In the genomic region with DNA sequence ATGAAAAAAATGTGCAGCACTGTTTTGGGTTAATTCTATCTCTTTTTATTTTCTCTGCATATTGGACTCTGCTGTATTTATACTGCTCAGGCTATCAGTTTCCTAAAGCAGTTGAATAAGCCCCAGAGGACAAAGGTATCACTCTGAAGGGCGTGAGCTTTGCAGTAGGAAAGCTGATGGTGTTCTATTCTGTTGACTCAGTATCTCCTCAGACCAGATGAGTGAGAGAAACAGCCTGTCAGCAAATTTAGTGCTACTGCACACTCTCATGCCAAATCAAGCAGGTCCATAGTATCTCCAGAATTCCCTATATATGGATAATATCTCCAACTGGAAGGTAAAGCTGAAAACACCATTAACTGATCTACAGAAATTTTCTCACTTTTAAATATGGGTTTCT, we compare ENCODE assay signal across 24 cellular contexts.
"Had no signal": no experiment of that assay in that cellular context is flagged by ENCODE, and none has a peak within 500 bp of the region (broad histone marks: within the 10 kb centered on the region; RNA-seq: fewer than 3 reads in every experiment).

No MANE protein-coding gene starts in this region.

- H3K27ac ChIP-seq: colonic mucosa, epithelial cell of prostate, gastrocnemius medialis, heart left ventricle, lower lobe of right lung, pancreas, testis, tibial artery had no signal

- H3K4me1 ChIP-seq: colonic mucosa, gastrocnemius medialis, heart left ventricle, lower lobe of right lung, pancreas, testis, tibial artery had no signal

- H3K4me3 Mint-ChIP-seq: dendritic cell treated with granulocyte-macrophage colony-stimulating factor and Interleukin-4, amounts not matched to agents 40 ng/mL and 50 ng/mL, for 4 days; endodermal cell; natural killer cell; stimulated activated memory B cell treated with anti-CD40 and anti-IgM and Interleukin-4, amounts not matched to agents 10 μg/mL and 1 μg/mL and 100 μg/mL, for 72 hours; type B pancreatic cell had no signal

- ATAC-seq: esophagus mucosa; gastrocnemius medialis; heart left ventricle; left ventricle myocardium superior; lower lobe of right lung; natural killer cell; pancreas; sciatic nerve; stimulated activated memory B cell treated with anti-CD40 and anti-IgM and Interleukin-4, amounts not matched to agents 10 μg/mL and 1 μg/mL and 100 μg/mL, for 72 hours; stimulated activated naive CD8-positive, alpha-beta T cell treated with anti-CD3 and anti-CD28 coated beads, Interleukin-15, Interleukin-2, amounts not matched to agents 100 U/mL and 50 U/mL, for 24 hours had no signal

- H3K36me3 ChIP-seq: colonic mucosa, gastrocnemius medialis, heart left ventricle, lower lobe of right lung, pancreas, tibial artery had no signal

- H3K36me3 Mint-ChIP-seq: natural killer cell; stimulated activated memory B cell treated with anti-CD40 and anti-IgM and Interleukin-4, amounts not matched to agents 10 μg/mL and 1 μg/mL and 100 μg/mL, for 72 hours; type B pancreatic cell had no signal

- H3K27ac Mint-ChIP-seq: dendritic cell treated with granulocyte-macrophage colony-stimulating factor and Interleukin-4, amounts not matched to agents 40 ng/mL and 50 ng/mL, for 4 days; endodermal cell; natural killer cell; stimulated activated memory B cell treated with anti-CD40 and anti-IgM and Interleukin-4, amounts not matched to agents 10 μg/mL and 1 μg/mL and 100 μg/mL, for 72 hours; type B pancreatic cell had no signal

- H3K4me1 Mint-ChIP-seq: natural killer cell; stimulated activated memory B cell treated with anti-CD40 and anti-IgM and Interleukin-4, amounts not matched to agents 10 μg/mL and 1 μg/mL and 100 μg/mL, for 72 hours had no signal

- H3K4me3 ChIP-seq: colonic mucosa, gastrocnemius medialis, heart left ventricle, lower lobe of right lung, pancreas, testis, tibial artery had no signal

- H3K9me3 Mint-ChIP-seq: dendritic cell treated with granulocyte-macrophage colony-stimulating factor and Interleukin-4, amounts not matched to agents 40 ng/mL and 50 ng/mL, for 4 days; endodermal cell; stimulated activated memory B cell treated with anti-CD40 and anti-IgM and Interleukin-4, amounts not matched to agents 10 μg/mL and 1 μg/mL and 100 μg/mL, for 72 hours; type B pancreatic cell had no signal

- H3K27me3 ChIP-seq: colonic mucosa, gastrocnemius medialis, pancreas, testis, tibial artery had no signal

- H3K9me3 ChIP-seq: colonic mucosa, gastrocnemius medialis, heart left ventricle, lower lobe of right lung, pancreas, testis, tibial artery had no signal

- FAIRE-seq: islet of Langerhans, pancreas had no signal

- DNase-seq: colonic mucosa; effector CD8-positive, alpha-beta T cell; endodermal cell; foreskin fibroblast; gastrocnemius medialis; heart left ventricle; hippocampal formation; left ventricle myocardium superior; lower lobe of right lung; natural killer cell; occipital lobe; pancreas; stimulated activated CD4-positive, alpha-beta T cell treated with anti-CD3 and anti-CD28 coated beads, Interleukin-4, amount 100 ng/mL, for 4 hours; stimulated activated naive CD8-positive, alpha-beta T cell treated with anti-CD3 and anti-CD28 coated beads, Interleukin-15, Interleukin-2, amounts not matched to agents 100 U/mL and 50 U/mL, for 24 hours; substantia nigra; testis; tibial artery had no signal

- H3K27me3 Mint-ChIP-seq: dendritic cell treated with granulocyte-macrophage colony-stimulating factor and Interleukin-4, amounts not matched to agents 40 ng/mL and 50 ng/mL, for 4 days; type B pancreatic cell had no signal
